ENCODE assay signal across 1 cellular context in the genomic region with DNA sequence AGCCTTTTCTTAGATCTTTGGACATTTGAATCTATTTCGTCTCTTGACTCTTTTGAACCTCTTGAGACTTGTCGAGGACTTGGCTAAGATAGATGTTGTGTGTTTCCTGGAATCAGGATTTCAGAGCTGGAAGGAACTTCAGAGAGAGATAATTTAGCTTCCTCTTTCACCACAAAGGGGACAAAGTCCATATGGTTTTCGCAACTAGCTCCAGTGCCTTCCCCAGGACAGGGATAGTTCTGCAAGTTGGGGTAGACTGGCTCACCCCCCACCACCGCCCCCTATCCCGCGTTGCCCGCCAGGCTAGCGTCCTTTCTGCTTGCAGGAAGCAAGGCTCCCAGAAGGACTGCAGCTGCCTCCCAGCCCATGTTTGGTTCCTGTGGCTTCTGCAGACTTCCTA.
TF ChIP-seq lines count a peak whose summit lies in the region.

No MANE protein-coding gene starts in this region.

TF ChIP-seq in HepG2, 621 proteins besides CTCF, POLR2A, EP300 and RAD21 (continued from another document and continues in another):
- TF ChIP-seq SOX6 (IDR thresholded peaks at IDR 0.05) = no peak
- TF ChIP-seq SOX6 (CRISPR knock-in tag; IDR thresholded peaks at IDR 0.05) = peak; percentile 92
- peak; percentile 88 for TF ChIP-seq ETV5 (CRISPR knock-in tag; IDR thresholded peaks at IDR 0.05; ENCODE audit: borderline replicate concordance)
- TF ChIP-seq, protein P1, sequence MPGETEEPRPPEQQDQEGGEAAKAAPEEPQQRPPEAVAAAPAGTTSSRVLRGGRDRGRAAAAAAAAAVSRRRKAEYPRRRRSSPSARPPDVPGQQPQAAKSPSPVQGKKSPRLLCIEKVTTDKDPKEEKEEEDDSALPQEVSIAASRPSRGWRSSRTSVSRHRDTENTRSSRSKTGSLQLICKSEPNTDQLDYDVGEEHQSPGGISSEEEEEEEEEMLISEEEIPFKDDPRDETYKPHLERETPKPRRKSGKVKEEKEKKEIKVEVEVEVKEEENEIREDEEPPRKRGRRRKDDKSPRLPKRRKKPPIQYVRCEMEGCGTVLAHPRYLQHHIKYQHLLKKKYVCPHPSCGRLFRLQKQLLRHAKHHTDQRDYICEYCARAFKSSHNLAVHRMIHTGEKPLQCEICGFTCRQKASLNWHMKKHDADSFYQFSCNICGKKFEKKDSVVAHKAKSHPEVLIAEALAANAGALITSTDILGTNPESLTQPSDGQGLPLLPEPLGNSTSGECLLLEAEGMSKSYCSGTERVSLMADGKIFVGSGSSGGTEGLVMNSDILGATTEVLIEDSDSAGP (CRISPR knock-in tag; IDR thresholded peaks at IDR 0.05; ENCODE audit: borderline replicate concordance) = 0 out of 2 replicates have a peak, but pooled peaks have one; percentile 32
- TF ChIP-seq FOXK2 (IDR thresholded peaks at IDR 0.05) = no peak
- TF ChIP-seq SOX13 (IDR thresholded peaks at IDR 0.05) = 0 out of 2 replicates have a peak, but pooled peaks have one; percentile 62
- TF ChIP-seq SOX13 (CRISPR knock-in tag; conservative IDR thresholded peaks at IDR 0.05 in 1 of 2, IDR thresholded peaks at IDR 0.05 in 1 of 2) = peak in 1 of 2 experiments; percentile 93; a peak in 2 of 4 replicates
- peak; percentile 38; the same call in 1 of the 2 replicates for TF ChIP-seq HOXD1 (CRISPR knock-in tag; IDR thresholded peaks at IDR 0.05)
- TF ChIP-seq ZFP36L2 (CRISPR knock-in tag; IDR thresholded peaks at IDR 0.05) = no peak
- TF ChIP-seq, protein P2, sequence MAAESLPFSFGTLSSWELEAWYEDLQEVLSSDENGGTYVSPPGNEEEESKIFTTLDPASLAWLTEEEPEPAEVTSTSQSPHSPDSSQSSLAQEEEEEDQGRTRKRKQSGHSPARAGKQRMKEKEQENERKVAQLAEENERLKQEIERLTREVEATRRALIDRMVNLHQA (CRISPR knock-in tag; IDR thresholded peaks at IDR 0.05) = no peak
- TF ChIP-seq MYC (CRISPR knock-in tag; IDR thresholded peaks at IDR 0.05; ENCODE audit: borderline replicate concordance) = no peak
- no peak for TF ChIP-seq ZNF496 (CRISPR knock-in tag; IDR thresholded peaks at IDR 0.05; ENCODE audit: insufficient replicate concordance)
- no peak for TF ChIP-seq ZNF775 (CRISPR knock-in tag; IDR thresholded peaks at IDR 0.05; ENCODE audit: borderline replicate concordance)
- TF ChIP-seq HNF4A (CRISPR knock-in tag; IDR thresholded peaks at IDR 0.05) = peak; percentile 99
- TF ChIP-seq HIVEP1 (CRISPR knock-in tag; IDR thresholded peaks at IDR 0.05) = no peak
- TF ChIP-seq, protein P3, sequence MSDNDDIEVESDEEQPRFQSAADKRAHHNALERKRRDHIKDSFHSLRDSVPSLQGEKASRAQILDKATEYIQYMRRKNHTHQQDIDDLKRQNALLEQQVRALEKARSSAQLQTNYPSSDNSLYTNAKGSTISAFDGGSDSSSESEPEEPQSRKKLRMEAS (IDR thresholded peaks at IDR 0.05) = no peak
- TF ChIP-seq, protein P4, sequence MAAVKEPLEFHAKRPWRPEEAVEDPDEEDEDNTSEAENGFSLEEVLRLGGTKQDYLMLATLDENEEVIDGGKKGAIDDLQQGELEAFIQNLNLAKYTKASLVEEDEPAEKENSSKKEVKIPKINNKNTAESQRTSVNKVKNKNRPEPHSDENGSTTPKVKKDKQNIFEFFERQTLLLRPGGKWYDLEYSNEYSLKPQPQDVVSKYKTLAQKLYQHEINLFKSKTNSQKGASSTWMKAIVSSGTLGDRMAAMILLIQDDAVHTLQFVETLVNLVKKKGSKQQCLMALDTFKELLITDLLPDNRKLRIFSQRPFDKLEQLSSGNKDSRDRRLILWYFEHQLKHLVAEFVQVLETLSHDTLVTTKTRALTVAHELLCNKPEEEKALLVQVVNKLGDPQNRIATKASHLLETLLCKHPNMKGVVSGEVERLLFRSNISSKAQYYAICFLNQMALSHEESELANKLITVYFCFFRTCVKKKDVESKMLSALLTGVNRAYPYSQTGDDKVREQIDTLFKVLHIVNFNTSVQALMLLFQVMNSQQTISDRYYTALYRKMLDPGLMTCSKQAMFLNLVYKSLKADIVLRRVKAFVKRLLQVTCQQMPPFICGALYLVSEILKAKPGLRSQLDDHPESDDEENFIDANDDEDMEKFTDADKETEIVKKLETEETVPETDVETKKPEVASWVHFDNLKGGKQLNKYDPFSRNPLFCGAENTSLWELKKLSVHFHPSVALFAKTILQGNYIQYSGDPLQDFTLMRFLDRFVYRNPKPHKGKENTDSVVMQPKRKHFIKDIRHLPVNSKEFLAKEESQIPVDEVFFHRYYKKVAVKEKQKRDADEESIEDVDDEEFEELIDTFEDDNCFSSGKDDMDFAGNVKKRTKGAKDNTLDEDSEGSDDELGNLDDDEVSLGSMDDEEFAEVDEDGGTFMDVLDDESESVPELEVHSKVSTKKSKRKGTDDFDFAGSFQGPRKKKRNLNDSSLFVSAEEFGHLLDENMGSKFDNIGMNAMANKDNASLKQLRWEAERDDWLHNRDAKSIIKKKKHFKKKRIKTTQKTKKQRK (IDR thresholded peaks at IDR 0.05; ENCODE audit: low read length) = no peak
- TF ChIP-seq, protein P5, sequence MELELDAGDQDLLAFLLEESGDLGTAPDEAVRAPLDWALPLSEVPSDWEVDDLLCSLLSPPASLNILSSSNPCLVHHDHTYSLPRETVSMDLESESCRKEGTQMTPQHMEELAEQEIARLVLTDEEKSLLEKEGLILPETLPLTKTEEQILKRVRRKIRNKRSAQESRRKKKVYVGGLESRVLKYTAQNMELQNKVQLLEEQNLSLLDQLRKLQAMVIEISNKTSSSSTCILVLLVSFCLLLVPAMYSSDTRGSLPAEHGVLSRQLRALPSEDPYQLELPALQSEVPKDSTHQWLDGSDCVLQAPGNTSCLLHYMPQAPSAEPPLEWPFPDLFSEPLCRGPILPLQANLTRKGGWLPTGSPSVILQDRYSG (CRISPR knock-in tag; IDR thresholded peaks at IDR 0.05) = no peak
- no peak for TF ChIP-seq TBP (CRISPR knock-in tag; IDR thresholded peaks at IDR 0.05)
- TF ChIP-seq, protein P6, sequence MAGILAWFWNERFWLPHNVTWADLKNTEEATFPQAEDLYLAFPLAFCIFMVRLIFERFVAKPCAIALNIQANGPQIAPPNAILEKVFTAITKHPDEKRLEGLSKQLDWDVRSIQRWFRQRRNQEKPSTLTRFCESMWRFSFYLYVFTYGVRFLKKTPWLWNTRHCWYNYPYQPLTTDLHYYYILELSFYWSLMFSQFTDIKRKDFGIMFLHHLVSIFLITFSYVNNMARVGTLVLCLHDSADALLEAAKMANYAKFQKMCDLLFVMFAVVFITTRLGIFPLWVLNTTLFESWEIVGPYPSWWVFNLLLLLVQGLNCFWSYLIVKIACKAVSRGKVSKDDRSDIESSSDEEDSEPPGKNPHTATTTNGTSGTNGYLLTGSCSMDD (CRISPR knock-in tag; IDR thresholded peaks at IDR 0.05) = no peak
- TF ChIP-seq ZNF746 (CRISPR knock-in tag; IDR thresholded peaks at IDR 0.05) = no peak
- TF ChIP-seq MTA1 (CRISPR knock-in tag; IDR thresholded peaks at IDR 0.05; ENCODE audit: borderline replicate concordance) = no peak
- no peak for TF ChIP-seq GMEB1 (CRISPR knock-in tag; IDR thresholded peaks at IDR 0.05; ENCODE audit: borderline replicate concordance)
- TF ChIP-seq, protein P7, sequence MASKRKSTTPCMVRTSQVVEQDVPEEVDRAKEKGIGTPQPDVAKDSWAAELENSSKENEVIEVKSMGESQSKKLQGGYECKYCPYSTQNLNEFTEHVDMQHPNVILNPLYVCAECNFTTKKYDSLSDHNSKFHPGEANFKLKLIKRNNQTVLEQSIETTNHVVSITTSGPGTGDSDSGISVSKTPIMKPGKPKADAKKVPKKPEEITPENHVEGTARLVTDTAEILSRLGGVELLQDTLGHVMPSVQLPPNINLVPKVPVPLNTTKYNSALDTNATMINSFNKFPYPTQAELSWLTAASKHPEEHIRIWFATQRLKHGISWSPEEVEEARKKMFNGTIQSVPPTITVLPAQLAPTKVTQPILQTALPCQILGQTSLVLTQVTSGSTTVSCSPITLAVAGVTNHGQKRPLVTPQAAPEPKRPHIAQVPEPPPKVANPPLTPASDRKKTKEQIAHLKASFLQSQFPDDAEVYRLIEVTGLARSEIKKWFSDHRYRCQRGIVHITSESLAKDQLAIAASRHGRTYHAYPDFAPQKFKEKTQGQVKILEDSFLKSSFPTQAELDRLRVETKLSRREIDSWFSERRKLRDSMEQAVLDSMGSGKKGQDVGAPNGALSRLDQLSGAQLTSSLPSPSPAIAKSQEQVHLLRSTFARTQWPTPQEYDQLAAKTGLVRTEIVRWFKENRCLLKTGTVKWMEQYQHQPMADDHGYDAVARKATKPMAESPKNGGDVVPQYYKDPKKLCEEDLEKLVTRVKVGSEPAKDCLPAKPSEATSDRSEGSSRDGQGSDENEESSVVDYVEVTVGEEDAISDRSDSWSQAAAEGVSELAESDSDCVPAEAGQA (IDR thresholded peaks at IDR 0.05; ENCODE audit: low read depth) = no peak
- TF ChIP-seq, protein P7 (CRISPR knock-in tag; IDR thresholded peaks at IDR 0.05; ENCODE audit: borderline replicate concordance) = no peak
- TF ChIP-seq, protein P8, sequence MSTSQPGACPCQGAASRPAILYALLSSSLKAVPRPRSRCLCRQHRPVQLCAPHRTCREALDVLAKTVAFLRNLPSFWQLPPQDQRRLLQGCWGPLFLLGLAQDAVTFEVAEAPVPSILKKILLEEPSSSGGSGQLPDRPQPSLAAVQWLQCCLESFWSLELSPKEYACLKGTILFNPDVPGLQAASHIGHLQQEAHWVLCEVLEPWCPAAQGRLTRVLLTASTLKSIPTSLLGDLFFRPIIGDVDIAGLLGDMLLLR (CRISPR knock-in tag; IDR thresholded peaks at IDR 0.05) = no peak
- TF ChIP-seq, protein P9, sequence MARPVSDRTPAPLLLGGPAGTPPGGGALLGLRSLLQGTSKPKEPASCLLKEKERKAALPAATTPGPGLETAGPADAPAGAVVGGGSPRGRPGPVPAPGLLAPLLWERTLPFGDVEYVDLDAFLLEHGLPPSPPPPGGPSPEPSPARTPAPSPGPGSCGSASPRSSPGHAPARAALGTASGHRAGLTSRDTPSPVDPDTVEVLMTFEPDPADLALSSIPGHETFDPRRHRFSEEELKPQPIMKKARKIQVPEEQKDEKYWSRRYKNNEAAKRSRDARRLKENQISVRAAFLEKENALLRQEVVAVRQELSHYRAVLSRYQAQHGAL (CRISPR knock-in tag; IDR thresholded peaks at IDR 0.05; ENCODE audit: not compliant biosample characterization) = no peak
- TF ChIP-seq, protein P10, sequence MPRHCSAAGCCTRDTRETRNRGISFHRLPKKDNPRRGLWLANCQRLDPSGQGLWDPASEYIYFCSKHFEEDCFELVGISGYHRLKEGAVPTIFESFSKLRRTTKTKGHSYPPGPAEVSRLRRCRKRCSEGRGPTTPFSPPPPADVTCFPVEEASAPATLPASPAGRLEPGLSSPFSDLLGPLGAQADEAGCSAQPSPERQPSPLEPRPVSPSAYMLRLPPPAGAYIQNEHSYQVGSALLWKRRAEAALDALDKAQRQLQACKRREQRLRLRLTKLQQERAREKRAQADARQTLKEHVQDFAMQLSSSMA (CRISPR knock-in tag; IDR thresholded peaks at IDR 0.05) = no peak
- TF ChIP-seq ATAD3A (CRISPR knock-in tag; IDR thresholded peaks at IDR 0.05) = no peak
- TF ChIP-seq FOXK1 (CRISPR knock-in tag; IDR thresholded peaks at IDR 0.05; ENCODE audit: borderline replicate concordance, low read depth) = peak; percentile 48; the same call in 1 of the 2 replicates
- TF ChIP-seq JARID2 (CRISPR knock-in tag; IDR thresholded peaks at IDR 0.05; ENCODE audit: insufficient replicate concordance) = no peak
- no peak for TF ChIP-seq ZNF784 (CRISPR knock-in tag; IDR thresholded peaks at IDR 0.05; ENCODE audit: borderline replicate concordance)
- TF ChIP-seq ZNF547 (CRISPR knock-in tag; IDR thresholded peaks at IDR 0.05) = no peak
- TF ChIP-seq RXRB (CRISPR knock-in tag; IDR thresholded peaks at IDR 0.05; ENCODE audit: borderline replicate concordance) = peak; percentile 83; the same call in 1 of the 2 replicates
- no peak for TF ChIP-seq CCDC6 (CRISPR knock-in tag; IDR thresholded peaks at IDR 0.05)
- TF ChIP-seq CENPT (CRISPR knock-in tag; IDR thresholded peaks at IDR 0.05; ENCODE audit: low read depth) = no peak
- TF ChIP-seq MXI1 (IDR thresholded peaks at IDR 0.05; ENCODE audit: borderline replicate concordance, low read depth, low read length) = no peak
- no peak for TF ChIP-seq HDAC6 (IDR thresholded peaks at IDR 0.05; ENCODE audit: low read depth, low read length)
- TF ChIP-seq ZNF235 (CRISPR knock-in tag; IDR thresholded peaks at IDR 0.05; ENCODE audit: borderline replicate concordance) = no peak
- no peak for TF ChIP-seq HOXA5 (CRISPR knock-in tag; IDR thresholded peaks at IDR 0.05)
- no peak for TF ChIP-seq ZKSCAN5 (CRISPR knock-in tag; IDR thresholded peaks at IDR 0.05)
